Comparison of ENCODE assay signal across 10 cellular contexts in genomic region chr9:136965771-136966484, GRCh38. TPM values are rescaled to one million over a fixed set of nuclear protein-coding genes. Genes with fewer than 3 reads are reported as not detected.
DNase-seq lines count a peak whose midpoint lies in the region; TF ChIP-seq lines count a peak whose summit lies in the region.
"Had no signal": no experiment of that assay in that cellular context is flagged by ENCODE, and none has a peak within 500 bp of the region (broad histone marks: within the 10 kb centered on the region; RNA-seq: fewer than 3 reads in every experiment).

No MANE protein-coding gene starts in this region.

- H3K9me3 ChIP-seq in H9 (ENCODE audit: control insufficient read depth, low read depth, low read length) (no peaks in the 10 kb centered on the region), hepatocyte (ENCODE audit: low read depth) (no peaks in the 10 kb centered on the region)
- H3K9me3 ChIP-seq: esophagus muscularis mucosa had no signal

- no peak overlapping the region for H2BK20ac ChIP-seq in H9 (ENCODE audit: low read depth, low read length, poor library complexity, severe bottlenecking)

- H3K4me3 Mint-ChIP-seq in H9 = no peak overlapping the region
- peak overlapping the region; percentile 55 for H3K4me3 Mint-ChIP-seq in activated naive CD8-positive, alpha-beta T cell treated with anti-CD3 and anti-CD28 coated beads for 36 hours
- no peak overlapping the region for H3K4me3 Mint-ChIP-seq in HFFc6

- H3K27me3 Mint-ChIP-seq in H9 (ENCODE audit: low read depth) = peaks cover 16% of the 10 kb centered on the region
- H3K27me3 Mint-ChIP-seq in activated naive CD8-positive, alpha-beta T cell treated with anti-CD3 and anti-CD28 coated beads for 36 hours = no peaks in the 10 kb centered on the region
- H3K27me3 Mint-ChIP-seq in HFFc6 (ENCODE audit: insufficient read depth) = peaks cover 7% of the 10 kb centered on the region

- H3K23me2 ChIP-seq in H9 (ENCODE audit: insufficient read length, low read depth, low read length, poor library complexity, severe bottlenecking) = no peaks in the 10 kb centered on the region

- H3K27ac ChIP-seq in H9 (ENCODE audit: insufficient read length, low read depth, low read length) (no peak overlapping the region), hepatocyte (no peak overlapping the region)
- H3K27ac ChIP-seq: esophagus muscularis mucosa had no signal

- no peak overlapping the region for H3K4me3 ChIP-seq in hepatocyte

- no peak overlapping the region for H2BK5ac ChIP-seq in H9 (ENCODE audit: insufficient read length, low read length)

- H3K79me1 ChIP-seq in H9 (ENCODE audit: insufficient read depth, low read depth, low read length, poor library complexity, severe bottlenecking) = no peaks in the 10 kb centered on the region

- H2AFZ ChIP-seq in H9 (ENCODE audit: low read length) (peak overlapping the region; percentile 43), hepatocyte (no peak overlapping the region)

- no peak overlapping the region for H2BK12ac ChIP-seq in H9 (ENCODE audit: insufficient read length, low read depth, low read length)

- WGBS in H9 (ENCODE audit: extremely low coverage, insufficient read length, low lambda C conversion rate) = no CpG with 5 or more reads among the region's 23 CpGs
- WGBS in hepatocyte (ENCODE audit: low lambda C conversion rate, missing lambda C conversion rate) = 53% methylated on average over 23 of the region's 23 CpGs

- H3K79me2 ChIP-seq in H9 (ENCODE audit: insufficient read depth, low read length) (no peaks in the 10 kb centered on the region), hepatocyte (no peaks in the 10 kb centered on the region)

- H3K4me1 Mint-ChIP-seq in H9 = peaks cover 7 to 12% of the 10 kb centered on the region in 2 experiments
- peaks cover 10% of the 10 kb centered on the region for H3K4me1 Mint-ChIP-seq in activated naive CD8-positive, alpha-beta T cell treated with anti-CD3 and anti-CD28 coated beads for 36 hours
- H3K4me1 Mint-ChIP-seq in HFFc6 (ENCODE audit: low read depth) = peaks cover 10% of the 10 kb centered on the region

- no peak overlapping the region for H3K14ac ChIP-seq in H9 (ENCODE audit: insufficient read depth, low read length)

- H3T11ph ChIP-seq in H9 (ENCODE audit: low read length) = no peak overlapping the region

- no peaks in the 10 kb centered on the region for H3K36me3 Mint-ChIP-seq in H9 (ENCODE audit: insufficient read depth in 1 of 3, low read depth in 3 of 3)
- H3K36me3 Mint-ChIP-seq in activated naive CD8-positive, alpha-beta T cell treated with anti-CD3 and anti-CD28 coated beads for 36 hours = no peaks in the 10 kb centered on the region
- H3K36me3 Mint-ChIP-seq in HFFc6 (ENCODE audit: low read depth) = no peaks in the 10 kb centered on the region

- H3K9ac ChIP-seq in H9 (ENCODE audit: extremely low read depth, insufficient read length, low read length) = no peak overlapping the region

- no peak overlapping the region for H4K91ac ChIP-seq in H9 (ENCODE audit: insufficient read length, low read depth, low read length)

- no peak overlapping the region for H3K23ac ChIP-seq in H9 (ENCODE audit: insufficient read length, low read depth, low read length)

- no peak overlapping the region for H4K5ac ChIP-seq in H9 (ENCODE audit: insufficient read length, low read depth, low read length)

- no peak overlapping the region for H2BK120ac ChIP-seq in H9 (ENCODE audit: low read depth, low read length, poor library complexity, severe bottlenecking)

- H3K27me3 ChIP-seq in H9 (ENCODE audit: insufficient read depth, low read length) (no peaks in the 10 kb centered on the region), hepatocyte (no peaks in the 10 kb centered on the region)

- H3K9me3 Mint-ChIP-seq in H9 = no peaks in the 10 kb centered on the region
- no peaks in the 10 kb centered on the region for H3K9me3 Mint-ChIP-seq in activated naive CD8-positive, alpha-beta T cell treated with anti-CD3 and anti-CD28 coated beads for 36 hours
- no peaks in the 10 kb centered on the region for H3K9me3 Mint-ChIP-seq in HFFc6

- no peak overlapping the region for H4K8ac ChIP-seq in H9 (replicated peaks; ENCODE audit: insufficient read length, low read depth, low read length)

- H3K27ac Mint-ChIP-seq in H9 (peak overlapping the region in 2 of 3 experiments; percentile 41 to 66; a peak in 2 of 7 replicates), HFFc6 (no peak overlapping the region)
- peak overlapping the region; percentile 28 for H3K27ac Mint-ChIP-seq in activated naive CD8-positive, alpha-beta T cell treated with anti-CD3 and anti-CD28 coated beads for 36 hours

- H3K56ac ChIP-seq in H9 (ENCODE audit: insufficient read length, low read depth, low read length) = no peak overlapping the region

- TF ChIP-seq CTCF in H9 (conservative IDR thresholded peaks at IDR 0.05) (no peak), HFFc6 (IDR thresholded peaks at IDR 0.05) (no peak), hepatocyte (IDR thresholded peaks at IDR 0.05; ENCODE audit: poor library complexity) (no peak)

- no peaks in the 10 kb centered on the region for H3K36me3 ChIP-seq in hepatocyte (replicated peaks; ENCODE audit: insufficient read depth, low read depth)
- H3K36me3 ChIP-seq: esophagus muscularis mucosa had no signal

- H3K18ac ChIP-seq in H9 (ENCODE audit: insufficient read length, low read depth, low read length) = no peak overlapping the region

- peak overlapping the region; percentile 20 for H3K4me2 ChIP-seq in H9 (ENCODE audit: insufficient read depth, insufficient read length, low read length)
- H3K4me2 ChIP-seq in hepatocyte = no peak overlapping the region

- DNase-seq in Ammon's horn (ENCODE audit: low spot score) (peak; percentile 92), H9 (no peak), middle frontal gyrus (ENCODE audit: extremely low spot score, low spot score) (peak; percentile 46), HFFc6 (no peak), DMS 273 treated with DMSO at 0.1 percent for 48 hours (lab: John Stamatoyannopoulos, UW) (no peak), hepatocyte (ENCODE audit: low spot score) (no peak), 8988T (no peak)
- DNase-seq in activated naive CD8-positive, alpha-beta T cell treated with anti-CD3 and anti-CD28 coated beads for 36 hours = no peak
- DNase-seq: GDM1 had no signal

- H3K9me2 ChIP-seq in hepatocyte (replicated peaks; ENCODE audit: insufficient read depth) = no peaks in the 10 kb centered on the region

- H4K20me1 ChIP-seq in H9 (ENCODE audit: control insufficient read depth, insufficient read depth, insufficient read length) = no peaks in the 10 kb centered on the region
- no peaks in the 10 kb centered on the region for H4K20me1 ChIP-seq in hepatocyte (ENCODE audit: insufficient read depth, poor library complexity, severe bottlenecking)

- no peak overlapping the region for H3K4ac ChIP-seq in H9 (ENCODE audit: low read depth, low read length)

- no peak overlapping the region for H2BK15ac ChIP-seq in H9 (ENCODE audit: low read depth, low read length)

- H2AK5ac ChIP-seq in H9 (ENCODE audit: insufficient read length, low read length) = no peak overlapping the region

- H3K4me1 ChIP-seq in H9 (ENCODE audit: insufficient read depth, low read length) = peaks cover 2% of the 10 kb centered on the region; the same call in 1 of the 2 replicates
- no peaks in the 10 kb centered on the region for H3K4me1 ChIP-seq in hepatocyte (ENCODE audit: insufficient read depth)

RNA-seq across cellular contexts. Expression of gene PTGDS, which starts 11.4 kb away (rescaled TPM):
- total RNA-seq in H9 (2021) = 3.6 and 4.8 TPM in 2 replicates
- total RNA-seq in activated naive CD8-positive, alpha-beta T cell treated with anti-CD3 and anti-CD28 coated beads for 36 hours = not detected
- not detected for total RNA-seq in HFFc6 (2021; fragmentation: NEBNext Ultra II Directional; extraction: Animal tissue kit (Norgen Biotek cat#: 25700))
- 56.0 and 56.4 TPM in 2 replicates for total RNA-seq in hepatocyte
- polyA plus RNA-seq in hepatocyte = 290 and 383 TPM in 2 replicates

RNA-seq across cellular contexts. Expression of gene LCN12, which starts 13.9 kb away (rescaled TPM):
- total RNA-seq in H9 (2021) = 2.1 and 4.5 TPM in 2 replicates
- total RNA-seq in activated naive CD8-positive, alpha-beta T cell treated with anti-CD3 and anti-CD28 coated beads for 36 hours = 1 to 10 TPM in 1 of 2 experiments, under 1 TPM in 1; 0.84 to 1.2 TPM
- total RNA-seq in HFFc6 (2021; fragmentation: NEBNext Ultra II Directional; extraction: Animal tissue kit (Norgen Biotek cat#: 25700)) = under 1 TPM in 2 of 6 experiments, not detected in 4; 0.14 to 0.31 TPM
- 1.6 and 4.1 TPM in 2 replicates for total RNA-seq in hepatocyte
- polyA plus RNA-seq in hepatocyte = 27.4 and 36.8 TPM in 2 replicates
- total RNA-seq: esophagus muscularis mucosa had no signal

RNA-seq across cellular contexts. Expression of gene LCNL1, which starts 16.9 kb away (rescaled TPM):
- total RNA-seq in H9 (2021) (0.18 and 0.20 TPM in 2 replicates), hepatocyte (0.04 and 0.13 TPM in 2 replicates)
- total RNA-seq in activated naive CD8-positive, alpha-beta T cell treated with anti-CD3 and anti-CD28 coated beads for 36 hours = not detected
- not detected for total RNA-seq in HFFc6 (2021; fragmentation: NEBNext Ultra II Directional; extraction: Animal tissue kit (Norgen Biotek cat#: 25700))
- polyA plus RNA-seq in hepatocyte = 0.47 and 2.2 TPM in 2 replicates

RNA-seq across cellular contexts. Expression of gene C8G, which starts 20.9 kb away (rescaled TPM):
- total RNA-seq in H9 (2021) (0.96 and 1.3 TPM in 2 replicates), hepatocyte (5.7 and 15.7 TPM in 2 replicates)
- total RNA-seq in activated naive CD8-positive, alpha-beta T cell treated with anti-CD3 and anti-CD28 coated beads for 36 hours = under 1 TPM in 1 of 2 experiments, not detected in 1; 0.90 TPM
- total RNA-seq in HFFc6 (2021; fragmentation: NEBNext Ultra II Directional; extraction: Animal tissue kit (Norgen Biotek cat#: 25700)) = 1 to 10 TPM in 3 of 6 experiments, under 1 TPM in 3; 0.51 to 1.8 (median 0.97) TPM
- 15.4 and 15.7 TPM in 2 replicates for polyA plus RNA-seq in hepatocyte
- total RNA-seq: esophagus muscularis mucosa had no signal

RNA-seq across cellular contexts. Expression of gene FBXW5, which starts 21.4 kb away (rescaled TPM):
- total RNA-seq in H9 (2021) (62.2 and 65.0 TPM in 2 replicates), hepatocyte (141 and 179 TPM in 2 replicates)
- 10 to 100 TPM; 55.6 to 59.3 TPM for total RNA-seq in activated naive CD8-positive, alpha-beta T cell treated with anti-CD3 and anti-CD28 coated beads for 36 hours
- total RNA-seq in HFFc6 (2021; fragmentation: NEBNext Ultra II Directional; extraction: Animal tissue kit (Norgen Biotek cat#: 25700)) = 100 to 1,000 TPM in 1 of 6 experiments, 10 to 100 TPM in 5; 89.1 to 102 (median 94.4) TPM
- polyA plus RNA-seq in hepatocyte = 160 and 172 TPM in 2 replicates

Comparison
In these comparisons a context has a peak if more than half of its experiments do, and no peak if none do; other contexts are left out.
1. DNase-seq: peak in Ammon's horn (single experiment) and middle frontal gyrus (single experiment); none in H9 (single experiment), activated naive CD8-positive, alpha-beta T cell treated with anti-CD3 and anti-CD28 coated beads for 36 hours (single experiment), HFFc6 (single experiment), DMS 273 treated with DMSO at 0.1 percent for 48 hours (single experiment), hepatocyte (single experiment) and 8988T (single experiment).